In genomic region chr6:158661156-158661555, GRCh38 we compare ENCODE assay signal across 17 cellular contexts. TPM values are rescaled to one million over a fixed set of nuclear protein-coding genes. Genes with fewer than 3 reads are reported as not detected.
A peak's percentile ranks its signal among the peaks of the same experiment; 100 is the strongest.
DNase-seq lines count a peak whose midpoint lies in the region; ATAC-seq and TF ChIP-seq lines count a peak whose summit lies in the region.
"Had no signal": no experiment of that assay in that cellular context is flagged by ENCODE, and none has a peak within 500 bp of the region (broad histone marks: within the 10 kb centered on the region; RNA-seq: fewer than 3 reads in every experiment).

No MANE protein-coding gene starts in this region.

- H3K27me3 ChIP-seq in esophagus squamous epithelium: no peaks in the 10 kb centered on the region
- H3K27me3 ChIP-seq: MG63, neural progenitor cell had no signal

- H3K9me3 ChIP-seq in esophagus squamous epithelium: no peaks in the 10 kb centered on the region
- H3K9me3 ChIP-seq: MG63 had no signal

- no peak overlapping the region for H3K4me3 ChIP-seq in esophagus squamous epithelium
- H3K4me3 ChIP-seq: coronary artery, MG63, neural progenitor cell had no signal

- H3K4me1 ChIP-seq in esophagus squamous epithelium: peaks cover 11 to 65% (median 14%) of the 10 kb centered on the region in 3 donors

- ATAC-seq in HG03378 (IDR thresholded peaks at IDR 0.05; ENCODE audit: unreplicated experiment) (no peak), HG02852 (IDR thresholded peaks at IDR 0.05; ENCODE audit: unreplicated experiment) (no peak), GM21529 (IDR thresholded peaks at IDR 0.05; ENCODE audit: unreplicated experiment) (no peak)

- intact Hi-C loops in esophagus squamous epithelium (cut with DNase I): no loop called here

- DNase-seq in activated CD8-positive, alpha-beta memory T cell treated with anti-CD3 and anti-CD28 coated beads, Interleukin-2, amount 50 U/mL, for 48 hours: peak; percentile 50
- DNase-seq in activated CD8-positive, alpha-beta memory T cell treated with anti-CD3 and anti-CD28 coated beads, Interleukin-2, amount 50 U/mL, for 4 hours: no peak
- DNase-seq in NCI-H69 (lab: John Stamatoyannopoulos, UW): peak; percentile 85
- no peak for DNase-seq in esophagus squamous epithelium (lab: John Stamatoyannopoulos, UW)
- no peak for DNase-seq in activated effector memory CD4-positive, alpha-beta T cell treated with anti-CD3 and anti-CD28 coated beads, Interleukin-2, amount 50 U/mL, for 16 hours
- DNase-seq: activated CD4-positive, alpha-beta T cell treated with anti-CD3 and anti-CD28 coated beads, Interleukin-2, amount 10 ng/mL, durations not matched to agents 24 days and 14 days; head of caudate nucleus; MG63; NCI-H1930; retina; RPMI8226; stimulated activated CD4-positive, alpha-beta T cell treated with anti-CD3 and anti-CD28 coated beads, Interleukin-15, amount 100 ng/mL, for 24 hours had no signal

- TF ChIP-seq CTCF in esophagus squamous epithelium (IDR thresholded peaks at IDR 0.05): peak in 3 of 6 experiments; percentile 26 to 54 (median 40)

- TF ChIP-seq POLR2A in esophagus squamous epithelium (IDR thresholded peaks at IDR 0.05): no peak

- peak overlapping the region in 3 of 4 donors; percentile 37 to 91 (median 82) for H3K27ac ChIP-seq in esophagus squamous epithelium
- H3K27ac ChIP-seq: coronary artery, neural progenitor cell had no signal

- 31 to 50% methylated on average over 3 of the region's 3 CpGs for WGBS in esophagus squamous epithelium, 2 donors

- peaks cover 0 to 4% (median 0%) of the 10 kb centered on the region in 3 donors for H3K36me3 ChIP-seq in esophagus squamous epithelium
- H3K36me3 ChIP-seq: neural progenitor cell had no signal

RNA-seq across cellular contexts. Expression of gene SYTL3, which starts 11.3 kb away (rescaled TPM):
- 1 to 10 TPM; 1.6 to 8.0 (median 3.0) TPM for total RNA-seq in esophagus squamous epithelium

RNA-seq across cellular contexts. Expression of gene DYNLT1, which starts 16.6 kb away (rescaled TPM):
- 100 to 1,000 TPM in 1 of 4 donors, 10 to 100 TPM in 3; 78.7 to 107 (median 87.4) TPM for total RNA-seq in esophagus squamous epithelium

Comparison
In these comparisons a context has a peak if more than half of its experiments do, and no peak if none do; other contexts are left out.
1. DNase-seq: peak in activated CD8-positive, alpha-beta memory T cell treated with anti-CD3 and anti-CD28 coated beads, Interleukin-2, amount 50 U/mL, for 48 hours (single experiment) and NCI-H69 (single experiment); none in activated CD8-positive, alpha-beta memory T cell treated with anti-CD3 and anti-CD28 coated beads, Interleukin-2, amount 50 U/mL, for 4 hours (single experiment), esophagus squamous epithelium (single experiment) and activated effector memory CD4-positive, alpha-beta T cell treated with anti-CD3 and anti-CD28 coated beads, Interleukin-2, amount 50 U/mL, for 16 hours (single experiment).